In the genomic region with DNA sequence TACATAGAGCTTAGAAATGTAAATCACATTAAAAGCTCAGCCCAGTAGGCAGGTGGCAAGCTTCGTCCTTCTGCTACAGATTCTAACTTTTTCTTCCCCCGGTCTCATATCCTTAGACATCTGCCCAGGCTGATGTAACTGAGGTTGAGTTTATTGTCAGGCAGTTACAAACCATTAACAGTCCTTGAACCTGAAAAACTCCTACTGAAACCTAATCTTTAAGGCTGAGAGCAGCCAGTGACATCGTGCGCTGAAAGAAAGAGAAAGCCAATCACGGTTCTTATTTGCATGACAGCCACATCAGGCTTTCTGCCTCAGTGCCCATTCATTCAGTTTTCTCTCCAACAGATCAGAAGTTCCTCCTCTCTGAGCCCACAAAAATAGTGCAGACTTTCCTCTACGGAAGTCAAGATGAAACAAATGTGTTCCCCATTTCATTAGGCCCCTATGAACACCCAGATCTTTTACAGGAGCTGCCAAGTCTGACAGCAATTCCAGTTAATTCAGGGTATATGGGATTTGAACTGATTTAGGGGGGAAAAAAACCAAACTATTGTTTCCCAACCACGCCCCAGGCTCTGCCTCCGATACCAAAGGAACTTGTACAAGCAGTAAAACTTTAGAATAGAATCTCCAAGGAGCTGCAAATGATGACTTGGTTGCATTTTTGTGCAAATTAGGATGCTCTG, we compare ENCODE assay signal across 8 cellular contexts. TPM values are rescaled to one million over a fixed set of nuclear protein-coding genes. Genes with fewer than 3 reads are reported as not detected.
A peak's percentile ranks its signal among the peaks of the same experiment; 100 is the strongest.
DNase-seq lines count a peak whose midpoint lies in the region; TF ChIP-seq lines count a peak whose summit lies in the region.

A gene with protein sequence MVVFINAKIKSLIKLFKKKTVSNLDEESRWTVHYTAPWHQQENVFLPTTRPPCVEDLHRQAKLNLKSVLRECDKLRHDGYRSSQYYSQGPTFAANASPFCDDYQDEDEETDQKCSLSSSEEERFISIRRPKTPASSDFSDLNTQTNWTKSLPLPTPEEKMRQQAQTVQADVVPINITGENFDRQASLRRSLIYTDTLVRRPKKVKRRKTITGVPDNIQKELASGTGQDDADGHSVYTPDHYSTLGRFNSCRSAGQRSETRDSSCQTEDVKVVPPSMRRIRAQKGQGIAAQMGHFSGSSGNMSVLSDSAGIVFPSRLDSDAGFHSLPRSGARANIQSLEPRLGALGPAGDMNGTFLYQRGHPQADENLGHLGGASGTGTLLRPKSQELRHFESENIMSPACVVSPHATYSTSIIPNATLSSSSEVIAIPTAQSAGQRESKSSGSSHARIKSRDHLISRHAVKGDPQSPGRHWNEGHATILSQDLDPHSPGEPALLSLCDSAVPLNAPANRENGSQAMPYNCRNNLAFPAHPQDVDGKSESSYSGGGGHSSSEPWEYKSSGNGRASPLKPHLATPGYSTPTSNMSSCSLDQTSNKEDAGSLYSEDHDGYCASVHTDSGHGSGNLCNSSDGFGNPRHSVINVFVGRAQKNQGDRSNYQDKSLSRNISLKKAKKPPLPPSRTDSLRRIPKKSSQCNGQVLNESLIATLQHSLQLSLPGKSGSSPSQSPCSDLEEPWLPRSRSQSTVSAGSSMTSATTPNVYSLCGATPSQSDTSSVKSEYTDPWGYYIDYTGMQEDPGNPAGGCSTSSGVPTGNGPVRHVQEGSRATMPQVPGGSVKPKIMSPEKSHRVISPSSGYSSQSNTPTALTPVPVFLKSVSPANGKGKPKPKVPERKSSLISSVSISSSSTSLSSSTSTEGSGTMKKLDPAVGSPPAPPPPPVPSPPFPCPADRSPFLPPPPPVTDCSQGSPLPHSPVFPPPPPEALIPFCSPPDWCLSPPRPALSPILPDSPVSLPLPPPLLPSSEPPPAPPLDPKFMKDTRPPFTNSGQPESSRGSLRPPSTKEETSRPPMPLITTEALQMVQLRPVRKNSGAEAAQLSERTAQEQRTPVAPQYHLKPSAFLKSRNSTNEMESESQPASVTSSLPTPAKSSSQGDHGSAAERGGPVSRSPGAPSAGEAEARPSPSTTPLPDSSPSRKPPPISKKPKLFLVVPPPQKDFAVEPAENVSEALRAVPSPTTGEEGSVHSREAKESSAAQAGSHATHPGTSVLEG (N-terminal part only) (minus strand): TSS at position 192 of the 689 bp plus-strand sequence. CDS start 204 bp downstream, outside the sequence.

- H4K8ac ChIP-seq in H9 (replicated peaks; ENCODE audit: insufficient read length, low read depth, low read length): no peak within 1 kb of the TSS

- H3K4me3 ChIP-seq in GM12864 (ENCODE audit: low read depth, low read length): no peak within 1 kb of the TSS
- H3K4me3 ChIP-seq in mononuclear cell (ENCODE audit: low read length): peak within 1 kb of the TSS; percentile 12

- H3T11ph ChIP-seq in H9 (ENCODE audit: low read length): no peak within 1 kb of the TSS

- H4K91ac ChIP-seq in H9 (ENCODE audit: insufficient read length, low read depth, low read length): no peak within 1 kb of the TSS

- H3K4me1 Mint-ChIP-seq in H9: peaks cover 61% of the 10 kb centered on the region in 2 experiments

- no peak within 1 kb of the TSS for H2BK12ac ChIP-seq in H9 (ENCODE audit: insufficient read length, low read depth, low read length)

- no peak within 1 kb of the TSS for H2BK15ac ChIP-seq in H9 (ENCODE audit: low read depth, low read length)

- H3K4me2 ChIP-seq in H9 (ENCODE audit: insufficient read depth, insufficient read length, low read length): peak within 1 kb of the TSS; percentile 40

- H3K27me3 ChIP-seq in H9 (ENCODE audit: insufficient read depth, low read length) (no peaks in the 10 kb centered on the region), mononuclear cell (ENCODE audit: insufficient read depth, low read length) (peaks cover 4% of the 10 kb centered on the region)

- H3K27ac ChIP-seq in H9 (ENCODE audit: insufficient read length, low read depth, low read length): no peak within 1 kb of the TSS

- TF ChIP-seq CTCF in GM12864 (IDR thresholded peaks at IDR 0.05; ENCODE audit: low read depth, low read length, missing control alignments) (no peak), H9 (conservative IDR thresholded peaks at IDR 0.05) (no peak)

- H3K23me2 ChIP-seq in H9 (ENCODE audit: insufficient read length, low read depth, low read length, poor library complexity, severe bottlenecking): no peaks in the 10 kb centered on the region

- H3K56ac ChIP-seq in H9 (ENCODE audit: insufficient read length, low read depth, low read length): no peak within 1 kb of the TSS

- no peak within 1 kb of the TSS for H3K18ac ChIP-seq in H9 (ENCODE audit: insufficient read length, low read depth, low read length)

- H3K9me3 Mint-ChIP-seq in H9: no peaks in the 10 kb centered on the region

- H2BK120ac ChIP-seq in H9 (ENCODE audit: low read depth, low read length, poor library complexity, severe bottlenecking): peak within 1 kb of the TSS; percentile 38

- no peaks in the 10 kb centered on the region; the same call in 1 of the 2 replicates for H3K79me2 ChIP-seq in H9 (ENCODE audit: insufficient read depth, low read length)

- no peak within 1 kb of the TSS for H3K14ac ChIP-seq in H9 (ENCODE audit: insufficient read depth, low read length)

- H4K5ac ChIP-seq in H9 (ENCODE audit: insufficient read length, low read depth, low read length): no peak within 1 kb of the TSS

- H2BK20ac ChIP-seq in H9 (ENCODE audit: low read depth, low read length, poor library complexity, severe bottlenecking): peak within 1 kb of the TSS; percentile 93

- peaks cover 0 to 7% (median 3%) of the 10 kb centered on the region in 3 experiments; a peak in 3 of 7 replicates for H3K36me3 Mint-ChIP-seq in H9 (ENCODE audit: insufficient read depth in 1 of 3, low read depth in 3 of 3)

- no peaks in the 10 kb centered on the region for H4K20me1 ChIP-seq in H9 (ENCODE audit: control insufficient read depth, insufficient read depth, insufficient read length)

- H3K79me1 ChIP-seq in H9 (ENCODE audit: insufficient read depth, low read depth, low read length, poor library complexity, severe bottlenecking): no peaks in the 10 kb centered on the region

- H3K4ac ChIP-seq in H9 (ENCODE audit: low read depth, low read length): no peak within 1 kb of the TSS; the same call in 1 of the 2 replicates

- DNase-seq in GM12864 (ENCODE audit: low read depth): peak; percentile 16
- no peak for DNase-seq in H9
- DNase-seq in NCI-H1436 (lab: John Stamatoyannopoulos, UW): peak; percentile 11
- no peak for DNase-seq in NCI-H226
- no peak for DNase-seq in activated CD4-positive, CD25-positive, alpha-beta regulatory T cell treated with anti-CD3 and anti-CD28 coated beads, Interleukin-2, amount 50 U/mL, for 72 hours
- DNase-seq in NCI-H748 treated with DMSO at 0.1 percent for 48 hours (lab: John Stamatoyannopoulos, UW): no peak

- H2AFZ ChIP-seq in H9 (ENCODE audit: low read length): no peak within 1 kb of the TSS

- no peaks in the 10 kb centered on the region for H3K27me3 Mint-ChIP-seq in H9 (ENCODE audit: low read depth)

- H3K9me3 ChIP-seq in H9 (ENCODE audit: control insufficient read depth, low read depth, low read length) (no peaks in the 10 kb centered on the region), mononuclear cell (ENCODE audit: low read depth, low read length) (no peaks in the 10 kb centered on the region)

- no peak within 1 kb of the TSS for H2AK5ac ChIP-seq in H9 (ENCODE audit: insufficient read length, low read length)

- H2BK5ac ChIP-seq in H9 (ENCODE audit: insufficient read length, low read length): no peak within 1 kb of the TSS

- H3K23ac ChIP-seq in H9 (ENCODE audit: insufficient read length, low read depth, low read length): no peak within 1 kb of the TSS

- H3K4me1 ChIP-seq in H9 (ENCODE audit: insufficient read depth, low read length) (peaks cover 17% of the 10 kb centered on the region), mononuclear cell (ENCODE audit: insufficient read depth, low read length) (peaks cover 21% of the 10 kb centered on the region)

- H3K27ac Mint-ChIP-seq in H9: peak within 1 kb of the TSS; percentile 45 to 91 (median 71); a peak in 6 of 7 replicates

- no peak within 1 kb of the TSS for H3K9ac ChIP-seq in H9 (ENCODE audit: extremely low read depth, insufficient read length, low read length)

- H3K4me3 Mint-ChIP-seq in H9: peak within 1 kb of the TSS; percentile 42 to 68

- no CpG with 5 or more reads among the region's 8 CpGs for WGBS in H9 (ENCODE audit: extremely low coverage, insufficient read length, low lambda C conversion rate)

- in situ Hi-C loops in endometrial microvascular endothelial cells (cut with HindIII; ENCODE audit: inconsistent ontology term, low pct_unique_long_range_greater_than_20kb, low sequenced_read_pairs): no loop called here

RNA-seq across cellular contexts. Expression of the gene that starts here (rescaled TPM):
- 28.7 and 30.8 TPM in 2 replicates for total RNA-seq in H9 (2021)
- total RNA-seq in endometrial microvascular endothelial cells (ENCODE audit: inconsistent ontology term): 23.0 TPM
- total RNA-seq in mononuclear cell: 0.63 TPM

Comparison
In these comparisons a context has a peak if more than half of its experiments do, and no peak if none do; other contexts are left out.
1. RNA of the gene that starts here (total RNA-seq): 28.7 to 30.8 TPM in H9 and 23.0 TPM in endometrial microvascular endothelial cells (single experiment); 0.63 TPM in mononuclear cell (single experiment); every median in the first group is over 10 times any median in the second.
2. DNase-seq: peak in GM12864 (single experiment) and NCI-H1436 (single experiment); none in H9 (single experiment), NCI-H226 (single experiment), activated CD4-positive, CD25-positive, alpha-beta regulatory T cell treated with anti-CD3 and anti-CD28 coated beads, Interleukin-2, amount 50 U/mL, for 72 hours (single experiment) and NCI-H748 treated with DMSO at 0.1 percent for 48 hours (single experiment).